ENCODE assay signal across 24 cellular contexts in the genomic region with DNA sequence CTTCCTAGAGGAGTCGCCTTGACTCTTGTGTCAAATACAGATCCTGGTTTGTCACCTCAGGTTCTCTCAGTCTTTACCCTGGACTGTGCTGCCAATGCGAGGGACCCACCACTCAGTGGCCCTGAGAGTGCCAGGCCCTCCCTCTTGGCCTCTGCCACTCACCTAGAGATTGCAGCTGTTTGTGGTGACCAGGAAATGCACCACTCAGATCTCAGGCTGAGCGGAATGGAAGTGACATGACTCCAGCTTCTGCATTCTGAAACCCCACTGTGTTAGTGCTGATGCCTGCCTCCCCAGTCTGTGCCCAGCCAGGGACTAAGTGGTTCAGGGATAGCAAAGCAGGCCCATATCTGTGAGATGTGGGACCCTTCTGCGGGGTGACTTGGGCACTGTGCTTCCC. TPM values are rescaled to one million over a fixed set of nuclear protein-coding genes. Genes with fewer than 3 reads are reported as not detected.
A peak's percentile ranks its signal among the peaks of the same experiment; 100 is the strongest.
DNase-seq lines count a peak whose midpoint lies in the region; ATAC-seq and TF ChIP-seq lines count a peak whose summit lies in the region.
"Had no signal": no experiment of that assay in that cellular context is flagged by ENCODE, and none has a peak within 500 bp of the region (broad histone marks: within the 10 kb centered on the region; RNA-seq: fewer than 3 reads in every experiment).

No MANE protein-coding gene starts in this region.

- WGBS in SK-N-SH (ENCODE audit: low lambda C conversion rate) = 55% methylated on average over 4 of the region's 4 CpGs
- 89 to 91% methylated on average over 4 of the region's 4 CpGs for WGBS in aorta, 2 donors

- H3K9me3 ChIP-seq in SK-N-SH (no peaks in the 10 kb centered on the region), aorta (ENCODE audit: control insufficient read depth, low read length) (peaks cover 3% of the 10 kb centered on the region)
- H3K9me3 ChIP-seq: pancreas, Peyer's patch, right lobe of liver had no signal

- CTCF ChIA-PET in SK-N-SH (lab: Yijun Ruan, JAX) = no interaction called here

- no peaks in the 10 kb centered on the region for H3K27me3 ChIP-seq in SK-N-SH (ENCODE audit: insufficient read depth)
- no peaks in the 10 kb centered on the region for H3K27me3 ChIP-seq in aorta (ENCODE audit: control insufficient read depth in 1 of 2, insufficient read depth in 2 of 2, low read length in 1 of 2)
- H3K27me3 ChIP-seq: pancreas, Peyer's patch, right lobe of liver had no signal

- peak; percentile 49 for DNase-seq in activated CD4-positive, alpha-beta T cell treated with anti-CD3 and anti-CD28 coated beads, Interleukin-2, amount 10 ng/mL, durations not matched to agents 24 days and 14 days
- DNase-seq in activated CD4-positive, alpha-beta T cell treated with anti-CD3 and anti-CD28 coated beads for 1 hour = no peak
- DNase-seq in SK-N-SH = no peak
- DNase-seq in myocyte (ENCODE audit: low read depth) = peak; percentile 64
- no peak for DNase-seq in aorta
- no peak for DNase-seq in NCI-H510A (lab: John Stamatoyannopoulos, UW)
- no peak for DNase-seq in NCI-H128 (lab: John Stamatoyannopoulos, UW; ENCODE audit: unreplicated experiment)
- no peak for DNase-seq in HuH-7.5 (ENCODE audit: low spot score)
- DNase-seq: activated naive CD4-positive, alpha-beta T cell treated with anti-CD3 and anti-CD28 coated beads, Interleukin-2, amount 50 U/mL, for 16 hours; CD8-positive, alpha-beta memory T cell; cerebellar nuclear complex; midbrain; NCI-H1436 treated with DMSO at 0.1 percent for 48 hours; NCI-H524 treated with DMSO at 0.1 percent for 48 hours; pancreas; Peyer's patch; right lobe of liver had no signal

- H3K27ac ChIP-seq in SK-N-SH (ENCODE audit: low read depth in 2 of 2, low read length in 1 of 2) (peak overlapping the region in 1 of 2 experiments; percentile 39; a peak in 1 of 4 replicates), aorta (ENCODE audit: low read depth in 1 of 2, low read length in 2 of 2) (no peak overlapping the region)
- H3K27ac ChIP-seq: pancreas, Peyer's patch, right lobe of liver, VCaP had no signal

- H3K27ac Mint-ChIP-seq in activated CD4-positive, alpha-beta T cell treated with anti-CD3 and anti-CD28 coated beads, Interleukin-2, amount 10 ng/mL, durations not matched to agents 24 days and 14 days = no peak overlapping the region
- H3K27ac Mint-ChIP-seq: activated T-helper 1 cell treated with anti-CD3 and anti-CD28 coated beads, Interleukin-12 subunit alpha, Interleukin-12 subunit beta, Interleukin-2, Interleukin-4 antibody, amounts not matched to agents 30 ng/mL and 10 ng/mL and 1 ng/mL, durations not matched to agents 14 hours and 24 hours and 36 hours; B cell; CD8-positive, alpha-beta memory T cell; natural killer cell treated with Interleukin-12 subunit alpha and Interleukin-12 subunit beta and Interleukin-15 and Interleukin-18, amount 100 ng/mL, for 72 hours; T-helper 1 cell treated with Interleukin-12 subunit alpha and Interleukin-12 subunit beta and Interleukin-4 antibody, amounts not matched to agents 30 μg/mL and 1 μg/mL, for 36 hours; type B pancreatic cell had no signal

- H3K4me2 ChIP-seq in SK-N-SH = peak overlapping the region; percentile 17; the same call in 1 of the 2 replicates

- H4K20me1 ChIP-seq in SK-N-SH (ENCODE audit: insufficient read depth) = no peaks in the 10 kb centered on the region

- no peaks in the 10 kb centered on the region for H3K36me3 ChIP-seq in SK-N-SH (replicated peaks in 1 of 2; ENCODE audit: control insufficient read depth in 1 of 2, insufficient read depth in 2 of 2, low read length in 1 of 2)
- H3K36me3 ChIP-seq in aorta (ENCODE audit: control insufficient read depth in 1 of 2, insufficient read depth in 2 of 2, low read length in 1 of 2) = no peaks in the 10 kb centered on the region
- H3K36me3 ChIP-seq: pancreas, Peyer's patch, right lobe of liver had no signal

- no peaks in the 10 kb centered on the region for H3F3A ChIP-seq in SK-N-SH (replicated peaks; ENCODE audit: insufficient read depth)

- TF ChIP-seq RAD21 in SK-N-SH (IDR thresholded peaks at IDR 0.05; ENCODE audit: low read length) = no peak

- no peaks in the 10 kb centered on the region for H3K9me3 Mint-ChIP-seq in activated CD4-positive, alpha-beta T cell treated with anti-CD3 and anti-CD28 coated beads, Interleukin-2, amount 10 ng/mL, durations not matched to agents 24 days and 14 days
- H3K9me3 Mint-ChIP-seq: activated T-helper 1 cell treated with anti-CD3 and anti-CD28 coated beads, Interleukin-12 subunit alpha, Interleukin-12 subunit beta, Interleukin-2, Interleukin-4 antibody, amounts not matched to agents 30 ng/mL and 10 ng/mL and 1 ng/mL, durations not matched to agents 14 hours and 24 hours and 36 hours; CD8-positive, alpha-beta memory T cell; natural killer cell treated with Interleukin-12 subunit alpha and Interleukin-12 subunit beta and Interleukin-15 and Interleukin-18, amount 100 ng/mL, for 72 hours; T-helper 1 cell treated with Interleukin-12 subunit alpha and Interleukin-12 subunit beta and Interleukin-4 antibody, amounts not matched to agents 30 μg/mL and 1 μg/mL, for 36 hours; type B pancreatic cell had no signal

- H3K4me1 ChIP-seq in SK-N-SH (ENCODE audit: control insufficient read depth in 1 of 2, insufficient read depth in 2 of 2, low read depth in 1 of 2, low read length in 1 of 2) = peaks cover 0 to 4% of the 10 kb centered on the region in 2 experiments; a peak in 1 of 4 replicates
- no peaks in the 10 kb centered on the region for H3K4me1 ChIP-seq in aorta (ENCODE audit: control insufficient read depth in 1 of 2, insufficient read depth in 2 of 2, low read length in 2 of 2)
- H3K4me1 ChIP-seq: pancreas, Peyer's patch, right lobe of liver had no signal

- peaks cover 20% of the 10 kb centered on the region for H3K27me3 Mint-ChIP-seq in activated CD4-positive, alpha-beta T cell treated with anti-CD3 and anti-CD28 coated beads, Interleukin-2, amount 10 ng/mL, durations not matched to agents 24 days and 14 days

- TF ChIP-seq EP300 in SK-N-SH (IDR thresholded peaks at IDR 0.05; ENCODE audit: borderline replicate concordance in 1 of 2, low read depth in 1 of 2, low read length in 1 of 2) = no peak

- POLR2A ChIA-PET in SK-N-SH (lab: Yijun Ruan, JAX) = no interaction called here

- no peaks in the 10 kb centered on the region for H3K36me3 Mint-ChIP-seq in activated CD4-positive, alpha-beta T cell treated with anti-CD3 and anti-CD28 coated beads, Interleukin-2, amount 10 ng/mL, durations not matched to agents 24 days and 14 days (ENCODE audit: low read depth)
- H3K36me3 Mint-ChIP-seq: natural killer cell treated with Interleukin-12 subunit alpha and Interleukin-12 subunit beta and Interleukin-15 and Interleukin-18, amount 100 ng/mL, for 72 hours; type B pancreatic cell had no signal

- H2AFZ ChIP-seq in SK-N-SH (ENCODE audit: low read depth) = peak overlapping the region; percentile 7; the same call in 1 of the 2 replicates

- no peaks in the 10 kb centered on the region for H3K79me2 ChIP-seq in SK-N-SH (ENCODE audit: insufficient read depth)

- H3K4me3 ChIP-seq in SK-N-SH (ENCODE audit: low read depth in 2 of 2, low read length in 1 of 2) (no peak overlapping the region), aorta (ENCODE audit: low read length in 2 of 2) (no peak overlapping the region)
- H3K4me3 ChIP-seq: K562, pancreas, Peyer's patch, right lobe of liver had no signal

- no peak overlapping the region for H3K9ac ChIP-seq in SK-N-SH

- no peak for TF ChIP-seq CTCF in SK-N-SH (IDR thresholded peaks at IDR 0.05)

- H3K4me1 Mint-ChIP-seq in activated CD4-positive, alpha-beta T cell treated with anti-CD3 and anti-CD28 coated beads, Interleukin-2, amount 10 ng/mL, durations not matched to agents 24 days and 14 days = no peaks in the 10 kb centered on the region
- H3K4me1 Mint-ChIP-seq: B cell; CD8-positive, alpha-beta memory T cell had no signal

- peak; percentile 28 for ATAC-seq in aorta (ENCODE audit: low FRiP score)
- ATAC-seq: K562, pancreas, right lobe of liver had no signal

- no peaks in the 10 kb centered on the region for H3K9me2 ChIP-seq in SK-N-SH

- H3K4me3 Mint-ChIP-seq in activated CD4-positive, alpha-beta T cell treated with anti-CD3 and anti-CD28 coated beads, Interleukin-2, amount 10 ng/mL, durations not matched to agents 24 days and 14 days = no peak overlapping the region
- H3K4me3 Mint-ChIP-seq: activated T-helper 1 cell treated with anti-CD3 and anti-CD28 coated beads, Interleukin-12 subunit alpha, Interleukin-12 subunit beta, Interleukin-2, Interleukin-4 antibody, amounts not matched to agents 30 ng/mL and 10 ng/mL and 1 ng/mL, durations not matched to agents 14 hours and 24 hours and 36 hours; B cell; CD8-positive, alpha-beta memory T cell; natural killer cell treated with Interleukin-12 subunit alpha and Interleukin-12 subunit beta and Interleukin-15 and Interleukin-18, amount 100 ng/mL, for 72 hours; T-helper 1 cell treated with Interleukin-12 subunit alpha and Interleukin-12 subunit beta and Interleukin-4 antibody, amounts not matched to agents 30 μg/mL and 1 μg/mL, for 36 hours; type B pancreatic cell had no signal

- intact Hi-C loops in activated CD4-positive, alpha-beta T cell treated with anti-CD3 and anti-CD28 coated beads, Interleukin-2, amount 10 ng/mL, durations not matched to agents 24 days and 14 days (cut with micrococcal nuclease) = no loop called here
- intact Hi-C loops in aorta (cut with DNase I) = no loop called here

TF ChIP-seq in SK-N-SH, 30 proteins besides CTCF, POLR2A, EP300 and RAD21 (continues in another document):
- no peak for TF ChIP-seq RXRA (IDR thresholded peaks at IDR 0.05; ENCODE audit: borderline replicate concordance, low read depth)
- TF ChIP-seq, protein P1, sequence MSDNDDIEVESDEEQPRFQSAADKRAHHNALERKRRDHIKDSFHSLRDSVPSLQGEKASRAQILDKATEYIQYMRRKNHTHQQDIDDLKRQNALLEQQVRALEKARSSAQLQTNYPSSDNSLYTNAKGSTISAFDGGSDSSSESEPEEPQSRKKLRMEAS (IDR thresholded peaks at IDR 0.05; ENCODE audit: low read depth) = no peak
- no peak for TF ChIP-seq YY1 (IDR thresholded peaks at IDR 0.05; ENCODE audit: low read depth)
- no peak for TF ChIP-seq MXI1 (IDR thresholded peaks at IDR 0.05; ENCODE audit: low read depth, low read length)
- TF ChIP-seq TCF12 (IDR thresholded peaks at IDR 0.05) = no peak
- no peak for TF ChIP-seq JUND (IDR thresholded peaks at IDR 0.05)
- TF ChIP-seq FOSL2 (IDR thresholded peaks at IDR 0.05; ENCODE audit: borderline replicate concordance, low read depth) = no peak

RNA-seq across cellular contexts. Expression of a gene that starts 27.8 kb away (rescaled TPM):
- 58.8 and 62.7 TPM in 2 replicates for total RNA-seq in activated CD4-positive, alpha-beta T cell treated with anti-CD3 and anti-CD28 coated beads, Interleukin-2, amount 10 ng/mL, durations not matched to agents 24 days and 14 days
- polyA plus RNA-seq in SK-N-SH (2012; rRNA removed) (6.0 and 8.3 TPM in 2 replicates), aorta (1 to 10 TPM; 7.8 to 9.7 TPM)
- 10.3 and 10.9 TPM in 2 replicates for polyA plus RNA-seq in SK-N-SH (2012; cell fraction: cytosol; rRNA removed)
- polyA plus RNA-seq in SK-N-SH (2012; cell fraction: nucleus; rRNA removed) = 3.5 and 7.0 TPM in 2 replicates
- total RNA-seq in myocyte (23.8 and 27.7 TPM in 2 replicates), aorta (10 to 100 TPM; 14.6 to 15.0 TPM)
- 6.7 TPM for polyA plus RNA-seq in myocyte (2012)

Comparison
In these comparisons a context has a peak if more than half of its experiments do, and no peak if none do; other contexts are left out.
1. DNase-seq: peak in activated CD4-positive, alpha-beta T cell treated with anti-CD3 and anti-CD28 coated beads, Interleukin-2, amount 10 ng/mL, durations not matched to agents 24 days and 14 days (single experiment) and myocyte (single experiment); none in activated CD4-positive, alpha-beta T cell treated with anti-CD3 and anti-CD28 coated beads for 1 hour (single experiment), SK-N-SH (single experiment), aorta (0 of 2), NCI-H510A (single experiment), NCI-H128 (single experiment) and HuH-7.5 (single experiment).